Comparison of ENCODE assay signal across 10 cellular contexts in the genomic region with DNA sequence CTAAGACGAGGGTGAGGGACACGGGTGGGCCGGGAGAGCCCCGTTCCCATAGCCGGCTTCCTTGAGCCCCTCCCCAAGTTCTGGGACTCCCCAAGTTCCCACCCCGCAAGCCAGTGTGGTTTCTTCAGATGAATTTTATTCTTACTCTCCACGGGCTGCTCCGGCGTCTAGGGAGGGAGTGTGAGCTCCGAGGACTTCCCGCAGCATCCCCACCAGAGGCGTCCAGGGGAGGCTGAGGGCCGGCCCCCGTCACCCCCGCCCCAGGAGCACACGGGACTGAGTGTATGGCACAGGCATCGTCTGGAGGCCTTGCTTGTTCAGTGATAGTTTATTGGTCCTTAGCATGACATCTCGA. TPM values are rescaled to one million over a fixed set of nuclear protein-coding genes. Genes with fewer than 3 reads are reported as not detected.
A peak's percentile ranks its signal among the peaks of the same experiment; 100 is the strongest.
DNase-seq lines count a peak whose midpoint lies in the region; ATAC-seq and TF ChIP-seq lines count a peak whose summit lies in the region.
"Had no signal": no experiment of that assay in that cellular context is flagged by ENCODE, and none has a peak within 500 bp of the region (broad histone marks: within the 10 kb centered on the region; RNA-seq: fewer than 3 reads in every experiment).

No MANE protein-coding gene starts in this region.

- CTCF ChIA-PET in A673 (lab: Charles Lee) = interaction anchor here (1.2 kb wide), 1 partner anchor 28 kb away, joined by 3 read pairs; no protein-coding TSS in a partner anchor

- peak overlapping the region; percentile 48 for H3K4me2 ChIP-seq in mesenchymal stem cell (ENCODE audit: low read length, poor library complexity, severe bottlenecking)
- H3K4me2 ChIP-seq: SK-N-SH had no signal

- no peak overlapping the region for H3K23ac ChIP-seq in mesenchymal stem cell (ENCODE audit: low read length in 2 of 2)

- H2BK12ac ChIP-seq in mesenchymal stem cell (ENCODE audit: low read length in 2 of 2) = no peak overlapping the region

- H4K8ac ChIP-seq in mesenchymal stem cell (ENCODE audit: low read length) = no peak overlapping the region

- H2BK5ac ChIP-seq in mesenchymal stem cell (ENCODE audit: low read depth, low read length, poor library complexity, severe bottlenecking) = no peak overlapping the region

- 12% methylated on average over 15 of the region's 18 CpGs for WGBS in mesenchymal stem cell
- 10 to 25% methylated on average over 2 to 18 of the region's 18 CpGs for WGBS in transverse colon (ENCODE audit: low coverage in 1 of 2), 2 donors

- H3K27me3 ChIP-seq in A673 (replicated peaks; ENCODE audit: insufficient read depth, low read depth, low read length, poor library complexity) (no peaks in the 10 kb centered on the region), H7 (ENCODE audit: control insufficient read depth, insufficient read depth, low read length) (peaks cover 27% of the 10 kb centered on the region), mesenchymal stem cell (ENCODE audit: control insufficient read depth in 1 of 2, insufficient read depth in 1 of 2, low read length in 2 of 2) (peaks cover 29 to 43% of the 10 kb centered on the region in 2 experiments), transverse colon (peaks cover 52% of the 10 kb centered on the region)

- DNase-seq in A673 (ENCODE audit: low spot score) = no peak
- DNase-seq in H7 = peak; percentile 74
- DNase-seq in dermis blood vessel endothelial cell = peak; percentile 21
- DNase-seq in mesenchymal stem cell = no peak
- no peak for DNase-seq in NOMO-1 (lab: John Stamatoyannopoulos, UW; ENCODE audit: unreplicated experiment in 2 of 2)
- DNase-seq in NCI-H82 treated with DMSO at 0.1 percent for 48 hours (lab: John Stamatoyannopoulos, UW; ENCODE audit: unreplicated experiment) = no peak
- DNase-seq in transverse colon = no peak
- DNase-seq: NCI-H1930, SK-N-SH had no signal

- TF ChIP-seq POLR2A in transverse colon (IDR thresholded peaks at IDR 0.05) = no peak

- BruUV-seq in A673 (replicated peaks; lab: Mats Ljungman, UMichigan) = no TSS peak

- POLR2A ChIA-PET in A673 (lab: Charles Lee; ENCODE audit: low non-redundant PET) = interaction anchor here (0.5 kb wide), 1 partner anchor 856 kb away, joined by 3 read pairs; no protein-coding TSS in a partner anchor

- H3K36me3 ChIP-seq in A673 (ENCODE audit: insufficient read depth, low read length, poor library complexity, severe bottlenecking) (no peaks in the 10 kb centered on the region), H7 (replicated peaks; ENCODE audit: control insufficient read depth, insufficient read depth, low read length) (no peaks in the 10 kb centered on the region), mesenchymal stem cell (ENCODE audit: control insufficient read depth in 1 of 2, insufficient read depth in 2 of 2, low read depth in 1 of 2, low read length in 2 of 2) (peaks cover 31 to 39% of the 10 kb centered on the region in 2 experiments), transverse colon (no peaks in the 10 kb centered on the region)

- peak overlapping the region; percentile 58 for H3K9ac ChIP-seq in mesenchymal stem cell (ENCODE audit: low read length)
- H3K9ac ChIP-seq: SK-N-SH had no signal

- H3K18ac ChIP-seq in mesenchymal stem cell (ENCODE audit: low read depth in 1 of 2, low read length in 2 of 2) = no peak overlapping the region

- no peak overlapping the region for H2AFZ ChIP-seq in mesenchymal stem cell (ENCODE audit: low read depth, low read length)

- TF ChIP-seq CTCF in A673 (conservative IDR thresholded peaks at IDR 0.05; ENCODE audit: low read depth, low read length) (no peak), transverse colon (IDR thresholded peaks at IDR 0.05) (no peak)

- H3K27ac ChIP-seq in A673 (ENCODE audit: low read depth, low read length, poor library complexity, severe bottlenecking) (no peak overlapping the region), mesenchymal stem cell (ENCODE audit: low read length, poor library complexity, severe bottlenecking) (no peak overlapping the region), transverse colon (no peak overlapping the region)

- no peak overlapping the region for H2BK15ac ChIP-seq in mesenchymal stem cell (ENCODE audit: low read depth, poor library complexity, severe bottlenecking)

- in situ Hi-C loops in transverse colon (cut with MboI; ENCODE audit: low pct_ligation_motif_present in 1 of 4, low pct_unique_long_range_greater_than_20kb in 1 of 4, low sequenced_read_pairs in 3 of 4) = no loop called here

- H3K4ac ChIP-seq in mesenchymal stem cell (ENCODE audit: low read depth in 1 of 2, low read length in 2 of 2) = no peak overlapping the region

- no peak overlapping the region for H2BK120ac ChIP-seq in mesenchymal stem cell (ENCODE audit: low read depth, low read length)

- H3K9me3 ChIP-seq in A673 (ENCODE audit: low read depth, low read length, poor library complexity, severe bottlenecking) (no peaks in the 10 kb centered on the region), mesenchymal stem cell (ENCODE audit: control insufficient read depth, low read length) (no peaks in the 10 kb centered on the region), transverse colon (no peaks in the 10 kb centered on the region)
- H3K9me3 ChIP-seq: SK-N-SH had no signal

- ATAC-seq in esophagus mucosa = no peak

- H3K4me1 ChIP-seq in A673 (ENCODE audit: insufficient read depth, low read length, poor library complexity, severe bottlenecking) (peaks cover 10% of the 10 kb centered on the region), mesenchymal stem cell (ENCODE audit: control insufficient read depth, insufficient read depth, low read depth, low read length) (peaks cover 13% of the 10 kb centered on the region), transverse colon (peaks cover 3 to 11% (median 8%) of the 10 kb centered on the region in 4 donors)

- no peak for TF ChIP-seq EP300 in transverse colon (IDR thresholded peaks at IDR 0.05; ENCODE audit: low read depth)

- no peaks in the 10 kb centered on the region for H3K79me1 ChIP-seq in mesenchymal stem cell (replicated peaks; ENCODE audit: low read length, poor library complexity, severe bottlenecking)

- intact Hi-C loops in A673 (cut with micrococcal nuclease; ENCODE audit: unreplicated experiment) (no loop called here), transverse colon (cut with DNase I; ENCODE audit: low total_unique reads) (no loop called here)

- H3K14ac ChIP-seq in mesenchymal stem cell (ENCODE audit: low read length in 2 of 2) = no peak overlapping the region

- H2AK5ac ChIP-seq in mesenchymal stem cell (ENCODE audit: low read length, severe bottlenecking) = no peak overlapping the region

- H3K4me3 ChIP-seq in A673 (ENCODE audit: low read depth, low read length, poor library complexity, severe bottlenecking) (peak overlapping the region; percentile 28), H7 (ENCODE audit: insufficient read depth, low read depth, low read length) (peak overlapping the region; percentile 43), mesenchymal stem cell (ENCODE audit: insufficient read depth in 1 of 2, low read depth in 1 of 2, low read length in 2 of 2) (peak overlapping the region in 1 of 2 experiments; percentile 66), transverse colon (peak overlapping the region in 1 of 4 donors; percentile 6)

- no peak overlapping the region for H4K91ac ChIP-seq in mesenchymal stem cell (ENCODE audit: low read length)

RNA-seq across cellular contexts. Expression of gene SLC4A11, which starts 10.0 kb away (rescaled TPM):
- total RNA-seq in A673 (2021) (1.1 and 1.5 TPM in 2 replicates), dermis blood vessel endothelial cell (7.5 and 14.9 TPM in 2 replicates), esophagus mucosa (20.0 TPM), transverse colon (1 to 10 TPM in 1 of 4 donors, under 1 TPM in 3; 0.20 to 1.4 (median 0.69) TPM)
- total RNA-seq in H7 (2014; rRNA removed; shearing (Covaris generic)) = 3.1 and 4.9 TPM in 2 replicates
- 1.8 TPM for polyA plus RNA-seq in mesenchymal stem cell (2013, experiment 1 of 2)
- polyA plus RNA-seq in mesenchymal stem cell (2013, experiment 2 of 2) = 1.5 TPM

RNA-seq across cellular contexts. Expression of gene ITPA, which starts 39.7 kb away (rescaled TPM):
- 79.9 and 81.3 TPM in 2 replicates for total RNA-seq in A673 (2021)
- total RNA-seq in H7 (2014; rRNA removed; shearing (Covaris generic)) = 140 and 147 TPM in 2 replicates
- 33.6 and 36.6 TPM in 2 replicates for total RNA-seq in dermis blood vessel endothelial cell
- 61.9 TPM for polyA plus RNA-seq in mesenchymal stem cell (2013, experiment 1 of 2)
- polyA plus RNA-seq in mesenchymal stem cell (2013, experiment 2 of 2) = 64.3 TPM
- 60.6 TPM for total RNA-seq in esophagus mucosa
- total RNA-seq in transverse colon = 10 to 100 TPM; 15.0 to 95.7 (median 39.6) TPM

RNA-seq across cellular contexts. Expression of gene DDRGK1, which starts 44.5 kb away (rescaled TPM):
- total RNA-seq in A673 (2021) = 60.2 and 72.0 TPM in 2 replicates
- 38.5 and 46.5 TPM in 2 replicates for total RNA-seq in H7 (2014; rRNA removed; shearing (Covaris generic))
- 41.0 and 53.1 TPM in 2 replicates for total RNA-seq in dermis blood vessel endothelial cell
- polyA plus RNA-seq in mesenchymal stem cell (2013, experiment 1 of 2) = 38.3 TPM
- 39.7 TPM for polyA plus RNA-seq in mesenchymal stem cell (2013, experiment 2 of 2)
- 47.8 TPM for total RNA-seq in esophagus mucosa
- 10 to 100 TPM; 47.0 to 85.6 (median 80.4) TPM for total RNA-seq in transverse colon

Comparison
In these comparisons a context has a peak if more than half of its experiments do, and no peak if none do; other contexts are left out.
1. DNase-seq: peak in H7 (single experiment) and dermis blood vessel endothelial cell (single experiment); none in A673 (single experiment), mesenchymal stem cell (single experiment), NOMO-1 (0 of 2), NCI-H82 treated with DMSO at 0.1 percent for 48 hours (single experiment) and transverse colon (single experiment).